ENCODE assay signal across 1 cellular context in the genomic region with DNA sequence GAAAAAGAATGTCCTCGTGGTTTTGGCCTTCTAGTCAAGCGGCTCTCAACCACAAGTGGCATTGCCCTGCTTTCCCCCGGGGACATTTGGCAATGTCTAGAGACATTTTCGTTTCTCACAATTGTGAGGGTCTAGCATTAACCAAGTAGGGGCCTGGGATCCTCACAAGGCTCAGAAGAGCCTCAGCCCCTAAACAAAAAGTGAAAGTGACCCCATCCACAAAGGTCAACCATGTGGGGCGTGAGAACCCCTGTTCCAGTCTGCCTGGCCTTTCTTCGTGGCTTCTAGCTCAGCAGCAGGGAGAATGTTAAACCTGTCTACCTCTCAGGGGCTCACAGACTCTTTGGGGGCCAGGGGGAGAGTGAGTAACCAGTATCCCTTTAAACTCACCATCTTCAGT.
TF ChIP-seq lines count a peak whose summit lies in the region.

No MANE protein-coding gene starts in this region.

TF ChIP-seq in H1, 55 proteins besides CTCF, POLR2A, EP300 and RAD21 (continued from another document):
- TF ChIP-seq CHD2 (IDR thresholded peaks at IDR 0.05; ENCODE audit: low read length) (no peak), CHD1 (IDR thresholded peaks at IDR 0.05; ENCODE audit: low read depth, low read length) (no peak), CREB1 (IDR thresholded peaks at IDR 0.05) (no peak), TCF12 (IDR thresholded peaks at IDR 0.05; ENCODE audit: low read depth, low read length) (no peak), FOSL1 (IDR thresholded peaks at IDR 0.05; ENCODE audit: insufficient read depth, low read depth, low read length) (no peak), CEBPB (IDR thresholded peaks at IDR 0.05; ENCODE audit: low read depth, low read length) (no peak), SIN3A (conservative IDR thresholded peaks at IDR 0.05 in 1 of 2, IDR thresholded peaks at IDR 0.05 in 1 of 2; ENCODE audit: low read depth in 1 of 2, low read length in 2 of 2) (no peak)
- TF ChIP-seq, protein P1, sequence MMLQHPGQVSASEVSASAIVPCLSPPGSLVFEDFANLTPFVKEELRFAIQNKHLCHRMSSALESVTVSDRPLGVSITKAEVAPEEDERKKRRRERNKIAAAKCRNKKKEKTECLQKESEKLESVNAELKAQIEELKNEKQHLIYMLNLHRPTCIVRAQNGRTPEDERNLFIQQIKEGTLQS (IDR thresholded peaks at IDR 0.05; ENCODE audit: insufficient read depth, low read depth, low read length) = no peak
- TF ChIP-seq, protein P2, sequence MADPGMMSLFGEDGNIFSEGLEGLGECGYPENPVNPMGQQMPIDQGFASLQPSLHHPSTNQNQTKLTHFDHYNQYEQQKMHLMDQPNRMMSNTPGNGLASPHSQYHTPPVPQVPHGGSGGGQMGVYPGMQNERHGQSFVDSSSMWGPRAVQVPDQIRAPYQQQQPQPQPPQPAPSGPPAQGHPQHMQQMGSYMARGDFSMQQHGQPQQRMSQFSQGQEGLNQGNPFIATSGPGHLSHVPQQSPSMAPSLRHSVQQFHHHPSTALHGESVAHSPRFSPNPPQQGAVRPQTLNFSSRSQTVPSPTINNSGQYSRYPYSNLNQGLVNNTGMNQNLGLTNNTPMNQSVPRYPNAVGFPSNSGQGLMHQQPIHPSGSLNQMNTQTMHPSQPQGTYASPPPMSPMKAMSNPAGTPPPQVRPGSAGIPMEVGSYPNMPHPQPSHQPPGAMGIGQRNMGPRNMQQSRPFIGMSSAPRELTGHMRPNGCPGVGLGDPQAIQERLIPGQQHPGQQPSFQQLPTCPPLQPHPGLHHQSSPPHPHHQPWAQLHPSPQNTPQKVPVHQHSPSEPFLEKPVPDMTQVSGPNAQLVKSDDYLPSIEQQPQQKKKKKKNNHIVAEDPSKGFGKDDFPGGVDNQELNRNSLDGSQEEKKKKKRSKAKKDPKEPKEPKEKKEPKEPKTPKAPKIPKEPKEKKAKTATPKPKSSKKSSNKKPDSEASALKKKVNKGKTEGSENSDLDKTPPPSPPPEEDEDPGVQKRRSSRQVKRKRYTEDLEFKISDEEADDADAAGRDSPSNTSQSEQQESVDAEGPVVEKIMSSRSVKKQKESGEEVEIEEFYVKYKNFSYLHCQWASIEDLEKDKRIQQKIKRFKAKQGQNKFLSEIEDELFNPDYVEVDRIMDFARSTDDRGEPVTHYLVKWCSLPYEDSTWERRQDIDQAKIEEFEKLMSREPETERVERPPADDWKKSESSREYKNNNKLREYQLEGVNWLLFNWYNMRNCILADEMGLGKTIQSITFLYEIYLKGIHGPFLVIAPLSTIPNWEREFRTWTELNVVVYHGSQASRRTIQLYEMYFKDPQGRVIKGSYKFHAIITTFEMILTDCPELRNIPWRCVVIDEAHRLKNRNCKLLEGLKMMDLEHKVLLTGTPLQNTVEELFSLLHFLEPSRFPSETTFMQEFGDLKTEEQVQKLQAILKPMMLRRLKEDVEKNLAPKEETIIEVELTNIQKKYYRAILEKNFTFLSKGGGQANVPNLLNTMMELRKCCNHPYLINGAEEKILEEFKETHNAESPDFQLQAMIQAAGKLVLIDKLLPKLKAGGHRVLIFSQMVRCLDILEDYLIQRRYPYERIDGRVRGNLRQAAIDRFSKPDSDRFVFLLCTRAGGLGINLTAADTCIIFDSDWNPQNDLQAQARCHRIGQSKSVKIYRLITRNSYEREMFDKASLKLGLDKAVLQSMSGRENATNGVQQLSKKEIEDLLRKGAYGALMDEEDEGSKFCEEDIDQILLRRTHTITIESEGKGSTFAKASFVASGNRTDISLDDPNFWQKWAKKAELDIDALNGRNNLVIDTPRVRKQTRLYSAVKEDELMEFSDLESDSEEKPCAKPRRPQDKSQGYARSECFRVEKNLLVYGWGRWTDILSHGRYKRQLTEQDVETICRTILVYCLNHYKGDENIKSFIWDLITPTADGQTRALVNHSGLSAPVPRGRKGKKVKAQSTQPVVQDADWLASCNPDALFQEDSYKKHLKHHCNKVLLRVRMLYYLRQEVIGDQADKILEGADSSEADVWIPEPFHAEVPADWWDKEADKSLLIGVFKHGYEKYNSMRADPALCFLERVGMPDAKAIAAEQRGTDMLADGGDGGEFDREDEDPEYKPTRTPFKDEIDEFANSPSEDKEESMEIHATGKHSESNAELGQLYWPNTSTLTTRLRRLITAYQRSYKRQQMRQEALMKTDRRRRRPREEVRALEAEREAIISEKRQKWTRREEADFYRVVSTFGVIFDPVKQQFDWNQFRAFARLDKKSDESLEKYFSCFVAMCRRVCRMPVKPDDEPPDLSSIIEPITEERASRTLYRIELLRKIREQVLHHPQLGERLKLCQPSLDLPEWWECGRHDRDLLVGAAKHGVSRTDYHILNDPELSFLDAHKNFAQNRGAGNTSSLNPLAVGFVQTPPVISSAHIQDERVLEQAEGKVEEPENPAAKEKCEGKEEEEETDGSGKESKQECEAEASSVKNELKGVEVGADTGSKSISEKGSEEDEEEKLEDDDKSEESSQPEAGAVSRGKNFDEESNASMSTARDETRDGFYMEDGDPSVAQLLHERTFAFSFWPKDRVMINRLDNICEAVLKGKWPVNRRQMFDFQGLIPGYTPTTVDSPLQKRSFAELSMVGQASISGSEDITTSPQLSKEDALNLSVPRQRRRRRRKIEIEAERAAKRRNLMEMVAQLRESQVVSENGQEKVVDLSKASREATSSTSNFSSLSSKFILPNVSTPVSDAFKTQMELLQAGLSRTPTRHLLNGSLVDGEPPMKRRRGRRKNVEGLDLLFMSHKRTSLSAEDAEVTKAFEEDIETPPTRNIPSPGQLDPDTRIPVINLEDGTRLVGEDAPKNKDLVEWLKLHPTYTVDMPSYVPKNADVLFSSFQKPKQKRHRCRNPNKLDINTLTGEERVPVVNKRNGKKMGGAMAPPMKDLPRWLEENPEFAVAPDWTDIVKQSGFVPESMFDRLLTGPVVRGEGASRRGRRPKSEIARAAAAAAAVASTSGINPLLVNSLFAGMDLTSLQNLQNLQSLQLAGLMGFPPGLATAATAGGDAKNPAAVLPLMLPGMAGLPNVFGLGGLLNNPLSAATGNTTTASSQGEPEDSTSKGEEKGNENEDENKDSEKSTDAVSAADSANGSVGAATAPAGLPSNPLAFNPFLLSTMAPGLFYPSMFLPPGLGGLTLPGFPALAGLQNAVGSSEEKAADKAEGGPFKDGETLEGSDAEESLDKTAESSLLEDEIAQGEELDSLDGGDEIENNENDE (IDR thresholded peaks at IDR 0.05; ENCODE audit: insufficient replicate concordance, low read length) = no peak
